9 cellular contexts compared by ENCODE assay signal in genomic region chr1:212514056-212514614, GRCh38.
A peak's percentile ranks its signal among the peaks of the same experiment; 100 is the strongest.
DNase-seq lines count a peak whose midpoint lies in the region; ATAC-seq and TF ChIP-seq lines count a peak whose summit lies in the region.
"Had no signal": no experiment of that assay in that cellular context is flagged by ENCODE, and none has a peak within 500 bp of the region (broad histone marks: within the 10 kb centered on the region; RNA-seq: fewer than 3 reads in every experiment).

No MANE protein-coding gene starts in this region.

- no peaks in the 10 kb centered on the region for H3K9me3 Mint-ChIP-seq in activated CD4-positive, alpha-beta T cell treated with anti-CD3 and anti-CD28 coated beads, Interleukin-2, amount 10 ng/mL, durations not matched to agents 24 days and 14 days
- H3K9me3 Mint-ChIP-seq in chondrocyte (ENCODE audit: low read depth), result no peaks in the 10 kb centered on the region
- H3K9me3 Mint-ChIP-seq: T-helper 1 cell treated with Interleukin-12 subunit alpha and Interleukin-12 subunit beta and Interleukin-4 antibody, amounts not matched to agents 30 μg/mL and 1 μg/mL, for 36 hours had no signal

- H3K9ac ChIP-seq in smooth muscle cell (ENCODE audit: low read depth), result no peak overlapping the region

- no peak overlapping the region for H3K27ac Mint-ChIP-seq in activated CD4-positive, alpha-beta T cell treated with anti-CD3 and anti-CD28 coated beads, Interleukin-2, amount 10 ng/mL, durations not matched to agents 24 days and 14 days
- no peak overlapping the region for H3K27ac Mint-ChIP-seq in chondrocyte (ENCODE audit: unreplicated experiment)
- H3K27ac Mint-ChIP-seq: T-helper 1 cell treated with Interleukin-12 subunit alpha and Interleukin-12 subunit beta and Interleukin-4 antibody, amounts not matched to agents 30 μg/mL and 1 μg/mL, for 36 hours had no signal

- H3K4me1 Mint-ChIP-seq in activated CD4-positive, alpha-beta T cell treated with anti-CD3 and anti-CD28 coated beads, Interleukin-2, amount 10 ng/mL, durations not matched to agents 24 days and 14 days, result no peaks in the 10 kb centered on the region
- peaks cover 28% of the 10 kb centered on the region for H3K4me1 Mint-ChIP-seq in chondrocyte (ENCODE audit: low read depth)

- H3K4me2 ChIP-seq in smooth muscle cell, result peak overlapping the region; percentile 84

- H3K36me3 Mint-ChIP-seq in activated CD4-positive, alpha-beta T cell treated with anti-CD3 and anti-CD28 coated beads, Interleukin-2, amount 10 ng/mL, durations not matched to agents 24 days and 14 days (ENCODE audit: low read depth), result no peaks in the 10 kb centered on the region
- H3K36me3 Mint-ChIP-seq in chondrocyte (ENCODE audit: low read depth), result no peaks in the 10 kb centered on the region

- peaks cover 68% of the 10 kb centered on the region for H3K27me3 Mint-ChIP-seq in activated CD4-positive, alpha-beta T cell treated with anti-CD3 and anti-CD28 coated beads, Interleukin-2, amount 10 ng/mL, durations not matched to agents 24 days and 14 days
- H3K27me3 Mint-ChIP-seq in chondrocyte (ENCODE audit: low read depth), result peaks cover 2% of the 10 kb centered on the region

- intact Hi-C loops in activated CD4-positive, alpha-beta T cell treated with anti-CD3 and anti-CD28 coated beads, Interleukin-2, amount 10 ng/mL, durations not matched to agents 24 days and 14 days (cut with micrococcal nuclease), result no loop called here

- peaks cover 32% of the 10 kb centered on the region for H3K27me3 ChIP-seq in gastroesophageal sphincter
- peaks cover 8% of the 10 kb centered on the region for H3K27me3 ChIP-seq in smooth muscle cell (ENCODE audit: low read depth)

- no CpG with 5 or more reads among the region's 25 CpGs for WGBS in gastroesophageal sphincter (ENCODE audit: low coverage in 1 of 2), 2 donors
- 60% methylated on average over 25 of the region's 25 CpGs for WGBS in smooth muscle cell (ENCODE audit: low lambda C conversion rate)

- TF ChIP-seq POLR2A in gastroesophageal sphincter (IDR thresholded peaks at IDR 0.05), result no peak

- H3K4me1 ChIP-seq in gastroesophageal sphincter (peaks cover 0 to 30% (median 8%) of the 10 kb centered on the region in 3 donors), smooth muscle cell (ENCODE audit: low read depth) (peaks cover 10% of the 10 kb centered on the region)

- H4K20me1 ChIP-seq in smooth muscle cell (ENCODE audit: low read depth), result no peaks in the 10 kb centered on the region

- H2AFZ ChIP-seq in smooth muscle cell (ENCODE audit: low read depth), result peak overlapping the region; percentile 75

- no peak overlapping the region for H3K4me3 Mint-ChIP-seq in activated CD4-positive, alpha-beta T cell treated with anti-CD3 and anti-CD28 coated beads, Interleukin-2, amount 10 ng/mL, durations not matched to agents 24 days and 14 days
- H3K4me3 Mint-ChIP-seq in chondrocyte (ENCODE audit: unreplicated experiment), result no peak overlapping the region
- H3K4me3 Mint-ChIP-seq: T-helper 1 cell treated with Interleukin-12 subunit alpha and Interleukin-12 subunit beta and Interleukin-4 antibody, amounts not matched to agents 30 μg/mL and 1 μg/mL, for 36 hours had no signal

- no peak overlapping the region for H3K27ac ChIP-seq in gastroesophageal sphincter
- H3K27ac ChIP-seq in smooth muscle cell (ENCODE audit: low read depth), result no peak overlapping the region

- H3K79me2 ChIP-seq in smooth muscle cell (ENCODE audit: low read depth), result no peaks in the 10 kb centered on the region

- no peaks in the 10 kb centered on the region for H3K9me3 ChIP-seq in gastroesophageal sphincter
- no peaks in the 10 kb centered on the region for H3K9me3 ChIP-seq in smooth muscle cell (replicated peaks; ENCODE audit: low read depth)

- no peak for TF ChIP-seq EP300 in gastroesophageal sphincter (IDR thresholded peaks at IDR 0.05)

- peak; percentile 62 for DNase-seq in activated CD4-positive, alpha-beta T cell treated with anti-CD3 and anti-CD28 coated beads, Interleukin-2, amount 10 ng/mL, durations not matched to agents 24 days and 14 days
- no peak for DNase-seq in activated CD4-positive, alpha-beta T cell treated with anti-CD3 and anti-CD28 coated beads for 1 hour
- DNase-seq in SHP77 (lab: John Stamatoyannopoulos, UW) (peak; percentile 89 to 92), smooth muscle cell (lab: John Stamatoyannopoulos, UW; ENCODE audit: unreplicated experiment) (no peak), chondrocyte (ENCODE audit: low spot score) (no peak)

- H3K4me3 ChIP-seq in gastroesophageal sphincter (peak overlapping the region in 1 of 2 donors; percentile 43), smooth muscle cell (peak overlapping the region; percentile 38)

- ATAC-seq in gastroesophageal sphincter (peak; percentile 14), HG03095 (IDR thresholded peaks at IDR 0.05; ENCODE audit: unreplicated experiment) (no peak), HG03139 (IDR thresholded peaks at IDR 0.05; ENCODE audit: unreplicated experiment) (no peak)

- no peaks in the 10 kb centered on the region for H3F3A ChIP-seq in smooth muscle cell (ENCODE audit: low read depth)

- TF ChIP-seq CTCF in gastroesophageal sphincter (IDR thresholded peaks at IDR 0.05), result no peak
- TF ChIP-seq CTCF in smooth muscle cell (IDR thresholded peaks at IDR 0.05; ENCODE audit: borderline replicate concordance, insufficient read depth, poor library complexity, severe bottlenecking), result no peak
- no peak for TF ChIP-seq CTCF in chondrocyte (IDR thresholded peaks at IDR 0.05)

- no peaks in the 10 kb centered on the region for H3K36me3 ChIP-seq in gastroesophageal sphincter
- H3K36me3 ChIP-seq in smooth muscle cell (ENCODE audit: low read depth), result no peaks in the 10 kb centered on the region

Comparison
In these comparisons a context has a peak if more than half of its experiments do, and no peak if none do; other contexts are left out.
1. DNase-seq: peak in activated CD4-positive, alpha-beta T cell treated with anti-CD3 and anti-CD28 coated beads, Interleukin-2, amount 10 ng/mL, durations not matched to agents 24 days and 14 days (single experiment) and SHP77 (2 of 2); none in activated CD4-positive, alpha-beta T cell treated with anti-CD3 and anti-CD28 coated beads for 1 hour (single experiment), smooth muscle cell (single experiment) and chondrocyte (single experiment).